Comparison of ENCODE assay signal across 8 cellular contexts in the genomic region with DNA sequence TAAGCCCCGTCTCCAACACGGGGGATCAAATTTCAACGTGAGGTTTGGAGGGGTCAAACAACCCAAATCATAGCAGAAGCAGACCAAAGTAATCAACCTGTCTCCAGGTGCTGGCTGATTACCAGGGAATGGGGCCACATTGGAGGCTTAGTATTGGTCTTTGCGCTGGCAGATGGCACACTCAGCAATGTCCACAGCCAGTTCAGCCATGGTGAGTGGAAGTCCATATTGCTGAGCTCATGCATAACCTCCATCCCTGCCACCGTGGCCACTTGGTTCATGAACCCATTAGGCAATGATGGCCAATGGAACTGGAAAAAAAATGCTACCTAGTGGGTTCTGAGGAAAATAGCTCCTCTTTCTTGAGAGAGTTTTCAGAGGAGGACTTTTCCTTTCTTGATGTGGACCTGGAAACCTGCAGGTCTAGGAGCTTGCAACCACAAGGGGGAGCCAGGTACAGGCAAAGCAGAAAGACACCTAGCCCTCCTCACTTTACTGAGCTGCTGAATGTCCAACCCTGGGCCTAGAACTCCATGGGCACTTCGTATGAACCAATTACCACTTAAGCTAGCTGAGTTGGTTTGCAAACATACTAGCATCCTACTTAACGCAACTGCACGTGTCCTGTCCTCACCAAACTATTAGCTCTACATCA.
DNase-seq lines count a peak whose midpoint lies in the region; ATAC-seq and TF ChIP-seq lines count a peak whose summit lies in the region.

No MANE protein-coding gene starts in this region.

- ATAC-seq in GM18909 (IDR thresholded peaks at IDR 0.05; ENCODE audit: poor library complexity, unreplicated experiment), result peak; percentile 88
- peak; percentile 84 for ATAC-seq in HG03342 (IDR thresholded peaks at IDR 0.05; ENCODE audit: unreplicated experiment)
- ATAC-seq in activated naive CD8-positive, alpha-beta T cell treated with anti-CD3 and anti-CD28 coated beads, Interleukin-2, amount 50 U/mL, for 24 hours, result peak; percentile 33

- TF ChIP-seq CTCF in CD14-positive monocyte (IDR thresholded peaks at IDR 0.05), result peak; percentile 71

- no peaks in the 10 kb centered on the region for H3K36me3 Mint-ChIP-seq in CD14-positive monocyte
- H3K36me3 Mint-ChIP-seq in activated naive CD8-positive, alpha-beta T cell treated with anti-CD3 and anti-CD28 coated beads, Interleukin-2, amount 50 U/mL, for 24 hours (ENCODE audit: low read depth), result no peaks in the 10 kb centered on the region

- no peaks in the 10 kb centered on the region for H3K36me3 ChIP-seq in iPS DF 6.9 (ENCODE audit: control insufficient read depth, insufficient read depth, low read length)

- no peak overlapping the region for H3K27ac Mint-ChIP-seq in CD14-positive monocyte
- no peak overlapping the region for H3K27ac Mint-ChIP-seq in activated naive CD8-positive, alpha-beta T cell treated with anti-CD3 and anti-CD28 coated beads, Interleukin-2, amount 50 U/mL, for 24 hours

- peaks cover 4% of the 10 kb centered on the region; the same call in 1 of the 2 replicates for H3K4me1 ChIP-seq in iPS DF 6.9 (ENCODE audit: control insufficient read depth, insufficient read depth, low read length)

- H3K27me3 Mint-ChIP-seq in CD14-positive monocyte (ENCODE audit: low read depth in 3 of 3), result no peaks in the 10 kb centered on the region
- no peaks in the 10 kb centered on the region for H3K27me3 Mint-ChIP-seq in activated naive CD8-positive, alpha-beta T cell treated with anti-CD3 and anti-CD28 coated beads, Interleukin-2, amount 50 U/mL, for 24 hours

- no peak overlapping the region for H3K4me3 ChIP-seq in iPS DF 6.9 (ENCODE audit: low read length)

- WGBS in iPS DF 6.9 (ENCODE audit: insufficient coverage, insufficient read length), result no CpG with 5 or more reads among the region's 8 CpGs

- peaks cover 0 to 5% (median 0%) of the 10 kb centered on the region in 7 donors for H3K9me3 Mint-ChIP-seq in CD14-positive monocyte
- H3K9me3 Mint-ChIP-seq in activated naive CD8-positive, alpha-beta T cell treated with anti-CD3 and anti-CD28 coated beads, Interleukin-2, amount 50 U/mL, for 24 hours, result no peaks in the 10 kb centered on the region

- H3K4me1 Mint-ChIP-seq in CD14-positive monocyte, result no peaks in the 10 kb centered on the region
- H3K4me1 Mint-ChIP-seq in activated naive CD8-positive, alpha-beta T cell treated with anti-CD3 and anti-CD28 coated beads, Interleukin-2, amount 50 U/mL, for 24 hours, result no peaks in the 10 kb centered on the region

- intact Hi-C loops in CD14-positive monocyte (cut with micrococcal nuclease) (loop anchor here (5.0 kb wide), 1 partner anchor 249 kb away; no protein-coding TSS in a partner anchor), posterior vena cava (cut with DNase I) (loop anchor here (2.0 to 5.0 kb wide), 2 partner anchors 249 kb away; no protein-coding TSS in a partner anchor)

- DNase-seq in CD14-positive monocyte (ENCODE audit: low spot score) (peak; percentile 51), SKM-1 treated with dmso at 0.1 percent for 144 hours (lab: John Stamatoyannopoulos, UW; ENCODE audit: unreplicated experiment) (peak; percentile 43), iPS DF 6.9 (ENCODE audit: low read depth, low spot score) (peak; percentile 58), posterior vena cava (ENCODE audit: low spot score) (no peak)
- peak; percentile 68 for DNase-seq in activated naive CD8-positive, alpha-beta T cell treated with anti-CD3 and anti-CD28 coated beads, Interleukin-2, amount 50 U/mL, for 24 hours
- DNase-seq in stimulated activated CD4-positive, alpha-beta T cell treated with anti-CD3 and anti-CD28 coated beads, Interleukin-4, amount 100 ng/mL, for 48 hours (ENCODE audit: low read depth in 2 of 2), result peak; percentile 54 to 60

- no peaks in the 10 kb centered on the region for H3K27me3 ChIP-seq in iPS DF 6.9 (ENCODE audit: control insufficient read depth, insufficient read depth, low read length)

- no peak overlapping the region for H3K4me3 Mint-ChIP-seq in CD14-positive monocyte
- no peak overlapping the region for H3K4me3 Mint-ChIP-seq in activated naive CD8-positive, alpha-beta T cell treated with anti-CD3 and anti-CD28 coated beads, Interleukin-2, amount 50 U/mL, for 24 hours

- no peak overlapping the region for H3K27ac ChIP-seq in iPS DF 6.9 (ENCODE audit: low read length)

- H3K9me3 ChIP-seq in iPS DF 6.9 (ENCODE audit: control insufficient read depth, insufficient read depth, low read length), result no peaks in the 10 kb centered on the region

Comparison
In these comparisons a context has a peak if more than half of its experiments do, and no peak if none do; other contexts are left out.
1. ATAC-seq: peak in every context shown above with its lines; median percentile 88 in GM18909; 84 in HG03342; 33 in activated naive CD8-positive, alpha-beta T cell treated with anti-CD3 and anti-CD28 coated beads, Interleukin-2, amount 50 U/mL, for 24 hours.